8 cellular contexts compared by ENCODE assay signal in genomic region chr12:108855284-108856169, GRCh38. TPM values are rescaled to one million over a fixed set of nuclear protein-coding genes. Genes with fewer than 3 reads are reported as not detected.
DNase-seq lines count a peak whose midpoint lies in the region; ATAC-seq and TF ChIP-seq lines count a peak whose summit lies in the region.

No MANE protein-coding gene starts in this region.

- H3K36me3 ChIP-seq in SK-N-MC (ENCODE audit: insufficient read depth, low read length), result peaks cover 28% of the 10 kb centered on the region
- peaks cover 0 to 13% (median 3%) of the 10 kb centered on the region in 4 donors for H3K36me3 ChIP-seq in esophagus muscularis mucosa
- no peaks in the 10 kb centered on the region for H3K36me3 ChIP-seq in gastrocnemius medialis

- TF ChIP-seq CTCF in GM12864 (IDR thresholded peaks at IDR 0.05; ENCODE audit: low read depth, low read length, missing control alignments) (no peak), esophagus muscularis mucosa (IDR thresholded peaks at IDR 0.05) (no peak), gastrocnemius medialis (IDR thresholded peaks at IDR 0.05 in 4 of 5, conservative IDR thresholded peaks at IDR 0.05 in 1 of 5) (no peak)

- TF ChIP-seq EP300 in esophagus muscularis mucosa (IDR thresholded peaks at IDR 0.05), result no peak

- H3K27ac ChIP-seq in SK-N-MC (peak overlapping the region; percentile 68), esophagus muscularis mucosa (replicated peaks in 1 of 4) (peak overlapping the region; percentile 87 to 96 (median 91)), gastrocnemius medialis (peak overlapping the region; percentile 90 to 98 (median 96))

- H3K4me1 ChIP-seq in esophagus muscularis mucosa (peaks cover 67 to 81% (median 81%) of the 10 kb centered on the region in 4 donors), gastrocnemius medialis (peaks cover 61 to 65% of the 10 kb centered on the region in 2 donors)

- ATAC-seq in gastrocnemius medialis (no peak), HG03378 (IDR thresholded peaks at IDR 0.05; ENCODE audit: unreplicated experiment) (no peak), GM21717 (IDR thresholded peaks at IDR 0.05; ENCODE audit: unreplicated experiment) (no peak)

- no peak for TF ChIP-seq POLR2A in esophagus muscularis mucosa (IDR thresholded peaks at IDR 0.05; ENCODE audit: low read depth)
- no peak for TF ChIP-seq POLR2A in gastrocnemius medialis (IDR thresholded peaks at IDR 0.05)

- H3K4me3 ChIP-seq in GM12864 (ENCODE audit: low read depth, low read length), result peak overlapping the region; percentile 91; the same call in 1 of the 2 replicates
- H3K4me3 ChIP-seq in SK-N-MC, result peak overlapping the region; percentile 80
- peak overlapping the region; percentile 63 to 82 (median 79) for H3K4me3 ChIP-seq in esophagus muscularis mucosa
- peak overlapping the region; percentile 64 to 97 (median 86) for H3K4me3 ChIP-seq in gastrocnemius medialis

- H3K27me3 ChIP-seq in esophagus muscularis mucosa (no peaks in the 10 kb centered on the region), gastrocnemius medialis (no peaks in the 10 kb centered on the region)

- H3K9me3 ChIP-seq in SK-N-MC (ENCODE audit: low read depth, low read length) (no peaks in the 10 kb centered on the region), esophagus muscularis mucosa (no peaks in the 10 kb centered on the region), gastrocnemius medialis (no peaks in the 10 kb centered on the region)

- WGBS in esophagus muscularis mucosa, result 56% methylated on average over 12 of the region's 12 CpGs

- intact Hi-C loops in esophagus muscularis mucosa (cut with DNase I), result loop anchor here (2.0 kb wide), 1 partner anchor 191 kb away; no protein-coding TSS in a partner anchor
- intact Hi-C loops in gastrocnemius medialis (cut with DNase I; ENCODE audit: low total_unique reads), result loop anchor here (2.0 to 5.0 kb wide), 4 partner anchors 97 to 338 kb away; partner anchors contain the start of genes FICD and UNG

- peak overlapping the region; percentile 78 for H3K9ac ChIP-seq in SK-N-MC (ENCODE audit: insufficient read length)

- DNase-seq in GM12864 (ENCODE audit: low read depth) (no peak), SK-N-MC (ENCODE audit: low read depth, low spot score) (no peak), esophagus muscularis mucosa (ENCODE audit: extremely low spot score) (no peak), gastrocnemius medialis (no peak), NCI-H748 (lab: John Stamatoyannopoulos, UW; ENCODE audit: unreplicated experiment) (no peak), NCI-H774 (lab: John Stamatoyannopoulos, UW) (no peak)

- in situ Hi-C loops in gastrocnemius medialis (cut with MboI; ENCODE audit: low sequenced_read_pairs in 4 of 4), result loop anchor here in 3 of 4 donors (10.0 kb wide), 3 partner anchors 51 to 291 kb away; partner anchors contain the start of genes ISCU (in 1 of the 3) and SART3 (in 1 of the 3)

RNA-seq across cellular contexts. Expression of gene SSH1, which starts 1.9 kb away (rescaled TPM):
- total RNA-seq in esophagus muscularis mucosa, result 10 to 100 TPM; 14.1 to 40.9 (median 28.7) TPM
- total RNA-seq in gastrocnemius medialis, result 10 to 100 TPM; 19.6 to 33.6 (median 22.8) TPM

RNA-seq across cellular contexts. Expression of gene DAO, which starts 24.4 kb away (rescaled TPM):
- total RNA-seq in esophagus muscularis mucosa (not detected), gastrocnemius medialis (not detected)
